17 cellular contexts compared by ENCODE assay signal in genomic region chr14:93902619-93903307, GRCh38. TPM values are rescaled to one million over a fixed set of nuclear protein-coding genes. Genes with fewer than 3 reads are reported as not detected.
A peak's percentile ranks its signal among the peaks of the same experiment; 100 is the strongest.
DNase-seq lines count a peak whose midpoint lies in the region; ATAC-seq, FAIRE-seq and TF ChIP-seq lines count a peak whose summit lies in the region.
"Had no signal": no experiment of that assay in that cellular context is flagged by ENCODE, and none has a peak within 500 bp of the region (broad histone marks: within the 10 kb centered on the region; RNA-seq: fewer than 3 reads in every experiment).

No MANE protein-coding gene starts in this region.

- no peak overlapping the region for H2BK5ac ChIP-seq in H1 (ENCODE audit: low read depth, low read length)

- H3K9ac ChIP-seq in H1 (replicated peaks in 1 of 4; ENCODE audit: extremely low read depth in 1 of 4, low read depth in 3 of 4, low read length in 3 of 4): no peak overlapping the region

- peaks cover 3% of the 10 kb centered on the region for H3K36me3 Mint-ChIP-seq in T-helper 17 cell (ENCODE audit: low read depth)
- no peaks in the 10 kb centered on the region for H3K36me3 Mint-ChIP-seq in nephron progenitor cell (ENCODE audit: low read depth)
- H3K36me3 Mint-ChIP-seq: CD8-positive, alpha-beta T cell had no signal

- no peak for DNase-seq in T-helper 17 cell
- DNase-seq in H1 (ENCODE audit: low read depth in 1 of 2, low spot score in 2 of 2): no peak
- DNase-seq in nephron progenitor cell: no peak
- DNase-seq in upper lobe of right lung: peak; percentile 46
- DNase-seq in GOT3 (lab: John Stamatoyannopoulos, UW): no peak
- DNase-seq in NCI-H2171 (lab: John Stamatoyannopoulos, UW): no peak
- no peak for DNase-seq in MV-4-11 (lab: John Stamatoyannopoulos, UW)
- DNase-seq: CD8-positive, alpha-beta T cell; DND-41; GDM1 had no signal

- H2AFZ ChIP-seq in H1 (ENCODE audit: low read length): peak overlapping the region; percentile 84; the same call in 1 of the 2 replicates

- no peak for ATAC-seq in T-helper 17 cell
- no peak for ATAC-seq in upper lobe of right lung
- ATAC-seq: CD8-positive, alpha-beta T cell had no signal

- H2BK12ac ChIP-seq in H1 (ENCODE audit: low read depth, low read length): no peak overlapping the region

- no peak overlapping the region for H3K4me3 Mint-ChIP-seq in T-helper 17 cell
- H3K4me3 Mint-ChIP-seq in nephron progenitor cell: no peak overlapping the region
- H3K4me3 Mint-ChIP-seq: CD8-positive, alpha-beta T cell had no signal

- H4K8ac ChIP-seq in H1 (ENCODE audit: extremely low read depth, insufficient read depth, low read length): no peak overlapping the region

- no peak overlapping the region for H3K4me3 ChIP-seq in H1 (ENCODE audit: extremely low read depth in 1 of 4, insufficient read depth in 2 of 4, low read depth in 3 of 4, low read length in 4 of 4)
- H3K4me3 ChIP-seq in upper lobe of right lung: no peak overlapping the region

- TF ChIP-seq RAD21 in H1 (IDR thresholded peaks at IDR 0.05 in 1 of 2, conservative IDR thresholded peaks at IDR 0.05 in 1 of 2; ENCODE audit: low read depth in 2 of 2, low read length in 2 of 2): no peak

- no peak overlapping the region for H2BK20ac ChIP-seq in H1 (ENCODE audit: low read length)

- no peak for TF ChIP-seq POLR2A in H1 (IDR thresholded peaks at IDR 0.05; ENCODE audit: control extremely low read depth in 1 of 2, low read depth in 2 of 2, low read length in 2 of 2)

- H3K14ac ChIP-seq in H1 (ENCODE audit: insufficient read length): no peak overlapping the region

- H3K56ac ChIP-seq in H1 (replicated peaks; ENCODE audit: insufficient read length, low read depth, low read length): no peak overlapping the region

- no peaks in the 10 kb centered on the region; the same call in 1 of the 2 replicates for H3K23me2 ChIP-seq in H1 (ENCODE audit: low read depth, low read length)

- no peak overlapping the region for H3K23ac ChIP-seq in H1 (ENCODE audit: insufficient read length)

- H3K79me2 ChIP-seq in H1 (ENCODE audit: control insufficient read depth in 1 of 2, insufficient read depth in 2 of 2, low read length in 2 of 2): no peaks in the 10 kb centered on the region

- H3K79me1 ChIP-seq in H1 (ENCODE audit: low read depth, low read length): no peaks in the 10 kb centered on the region

- no peak overlapping the region for H2BK15ac ChIP-seq in H1 (ENCODE audit: low read length)

- peaks cover 0 to 7% (median 3%) of the 10 kb centered on the region in 4 experiments; a peak in 4 of 7 replicates for H3K4me1 ChIP-seq in H1 (replicated peaks in 1 of 4; ENCODE audit: control insufficient read depth in 3 of 4, insufficient read depth in 4 of 4, low read length in 3 of 4)
- no peaks in the 10 kb centered on the region for H3K4me1 ChIP-seq in upper lobe of right lung

- POLR2A ChIA-PET in H1 (lab: Charles Lee; ENCODE audit: partially characterized antibody): interaction anchor here (1.5 kb wide), 1 partner anchor 248 kb away, joined by 5 read pairs; no protein-coding TSS in a partner anchor

- H2BK120ac ChIP-seq in H1 (replicated peaks; ENCODE audit: low read depth, low read length): no peak overlapping the region

- no peak overlapping the region for H4K91ac ChIP-seq in H1 (replicated peaks; ENCODE audit: insufficient read length, low read length)

- H3K27me3 ChIP-seq in H1 (replicated peaks in 1 of 4; ENCODE audit: control insufficient read depth in 3 of 4, extremely low read depth in 1 of 4, insufficient read depth in 3 of 4, low read length in 3 of 4) (no peaks in the 10 kb centered on the region; a peak in 1 of 7 replicates), upper lobe of right lung (peaks cover 11% of the 10 kb centered on the region)
- H3K27me3 ChIP-seq: BE2C had no signal

- H4K5ac ChIP-seq in H1 (ENCODE audit: insufficient read length, low read depth, low read length): no peak overlapping the region

- H3K36me3 ChIP-seq in H1 (ENCODE audit: control insufficient read depth in 2 of 4, insufficient read depth in 4 of 4, low read length in 3 of 4): no peaks in the 10 kb centered on the region
- no peaks in the 10 kb centered on the region for H3K36me3 ChIP-seq in upper lobe of right lung
- H3K36me3 ChIP-seq: BE2C had no signal

- H2AK5ac ChIP-seq in H1 (ENCODE audit: low read depth, low read length): no peak overlapping the region

- H3K18ac ChIP-seq in H1 (ENCODE audit: extremely low read depth, low read length): no peak overlapping the region

- no peaks in the 10 kb centered on the region for H3K9me3 Mint-ChIP-seq in nephron progenitor cell
- H3K9me3 Mint-ChIP-seq: CD8-positive, alpha-beta T cell had no signal

- no peaks in the 10 kb centered on the region for H4K20me1 ChIP-seq in H1 (replicated peaks in 1 of 2; ENCODE audit: control insufficient read depth in 1 of 2, insufficient read depth in 2 of 2, low read length in 2 of 2)

- WGBS in H1 (ENCODE audit: extremely low coverage in 1 of 2, insufficient coverage in 1 of 2, insufficient read length in 1 of 2, insufficient replicate concordance in 2 of 2, low coverage in 1 of 2, low lambda C conversion rate in 2 of 2, missing lambda C conversion rate in 1 of 2), 2 experiments: 89% methylated on average over 13 of the region's 13 CpGs; no CpG with 5 or more reads in 1 of the 2 experiments

- H3K4me1 Mint-ChIP-seq in T-helper 17 cell (peaks cover 6% of the 10 kb centered on the region), nephron progenitor cell (peaks cover 20% of the 10 kb centered on the region)

- CTCF ChIA-PET in H1 (lab: Charles Lee; ENCODE audit: partially characterized antibody): interaction anchor here (0.6 to 12.9 kb wide), 49 partner anchors 8 to 1155 kb away, joined by 3 to 149 read pairs (median 4); partner anchors contain the start of genes LGMN and PRIMA1

- no peak for FAIRE-seq in H1 (lab: Jason Lieb, UNC)
- FAIRE-seq: A204.1, GM12892, H54, HTR-8/SVneo had no signal

- intact Hi-C loops in upper lobe of right lung (cut with DNase I): no loop called here

- H3K27ac Mint-ChIP-seq in T-helper 17 cell (peak overlapping the region; percentile 29), nephron progenitor cell (peak overlapping the region; percentile 61)
- H3K27ac Mint-ChIP-seq: CD8-positive, alpha-beta T cell had no signal

- H3K4ac ChIP-seq in H1 (replicated peaks; ENCODE audit: insufficient read length, low read depth, low read length): no peak overlapping the region

- H3K27me3 Mint-ChIP-seq in T-helper 17 cell (peaks cover 47% of the 10 kb centered on the region), nephron progenitor cell (ENCODE audit: low read depth, poor library complexity) (peaks cover 8% of the 10 kb centered on the region)

- H3K27ac ChIP-seq in H1 (ENCODE audit: low read depth, low read length): no peak overlapping the region
- H3K27ac ChIP-seq in upper lobe of right lung: no peak overlapping the region

- no peak for TF ChIP-seq EP300 in H1 (IDR thresholded peaks at IDR 0.05; ENCODE audit: borderline replicate concordance in 1 of 2, low read depth in 2 of 2, low read length in 2 of 2)

- H3K9me3 ChIP-seq in T-helper 17 cell (ENCODE audit: control insufficient read depth, low read length, poor library complexity, severe bottlenecking) (no peaks in the 10 kb centered on the region), H1 (ENCODE audit: insufficient read depth in 2 of 2, low read depth in 1 of 2, low read length in 1 of 2) (no peaks in the 10 kb centered on the region), upper lobe of right lung (no peaks in the 10 kb centered on the region)
- H3K9me3 ChIP-seq: BE2C, Caco-2 had no signal

- TF ChIP-seq CTCF in H1 (IDR thresholded peaks at IDR 0.05; ENCODE audit: control extremely low read depth in 1 of 3, insufficient read depth in 1 of 3, low read depth in 1 of 3, low read length in 3 of 3) (no peak), nephron progenitor cell (IDR thresholded peaks at IDR 0.05) (no peak), upper lobe of right lung (IDR thresholded peaks at IDR 0.05) (no peak)

- no peak overlapping the region for H3K4me2 ChIP-seq in H1 (ENCODE audit: insufficient read depth in 1 of 2, low read depth in 2 of 2, low read length in 2 of 2)

TF ChIP-seq in H1, 55 proteins besides CTCF, POLR2A, EP300 and RAD21:
- TF ChIP-seq MAX (IDR thresholded peaks at IDR 0.05): no peak
- no peak for TF ChIP-seq SP4 (IDR thresholded peaks at IDR 0.05; ENCODE audit: low read length)

RNA-seq across cellular contexts. Expression of gene FAM181A, which starts 24.4 kb away (rescaled TPM):
- total RNA-seq in T-helper 17 cell (not detected), upper lobe of right lung (3.5 TPM)
- not detected in 2 replicates for total RNA-seq in H1 (2021; fragmentation: NEBNext Ultra II Directional; extraction: Animal tissue kit (Norgen Biotek cat#: 25700))
- not detected in 2 replicates for polyA plus RNA-seq in H1 (2011; rRNA removed)
- not detected for polyA plus RNA-seq in H1 (2011; cell fraction: cytosol; rRNA removed)
- polyA plus RNA-seq in H1 (2011; cell fraction: nucleus; rRNA removed): not detected
- not detected in 4 replicates for polyA plus RNA-seq in H1 (2012, experiment 1 of 2)
- polyA plus RNA-seq in H1 (2012, experiment 2 of 2): not detected
- not detected for polyA plus RNA-seq in H1 (2013, experiment 1 of 2)
- polyA plus RNA-seq in H1 (2013, experiment 2 of 2): not detected
- not detected in 2 replicates for polyA minus RNA-seq in H1 (2011; rRNA and poly(A)+ RNA removed)
- polyA minus RNA-seq in H1 (2011; cell fraction: cytosol; rRNA and poly(A)+ RNA removed): not detected
- not detected for polyA minus RNA-seq in H1 (2011; cell fraction: nucleus; rRNA and poly(A)+ RNA removed)
- total RNA-seq: Caco-2; CD8-positive, alpha-beta T cell had no signal
- polyA plus RNA-seq: AG04450 had no signal
